ENCODE assay signal across 9 cellular contexts in the genomic region with DNA sequence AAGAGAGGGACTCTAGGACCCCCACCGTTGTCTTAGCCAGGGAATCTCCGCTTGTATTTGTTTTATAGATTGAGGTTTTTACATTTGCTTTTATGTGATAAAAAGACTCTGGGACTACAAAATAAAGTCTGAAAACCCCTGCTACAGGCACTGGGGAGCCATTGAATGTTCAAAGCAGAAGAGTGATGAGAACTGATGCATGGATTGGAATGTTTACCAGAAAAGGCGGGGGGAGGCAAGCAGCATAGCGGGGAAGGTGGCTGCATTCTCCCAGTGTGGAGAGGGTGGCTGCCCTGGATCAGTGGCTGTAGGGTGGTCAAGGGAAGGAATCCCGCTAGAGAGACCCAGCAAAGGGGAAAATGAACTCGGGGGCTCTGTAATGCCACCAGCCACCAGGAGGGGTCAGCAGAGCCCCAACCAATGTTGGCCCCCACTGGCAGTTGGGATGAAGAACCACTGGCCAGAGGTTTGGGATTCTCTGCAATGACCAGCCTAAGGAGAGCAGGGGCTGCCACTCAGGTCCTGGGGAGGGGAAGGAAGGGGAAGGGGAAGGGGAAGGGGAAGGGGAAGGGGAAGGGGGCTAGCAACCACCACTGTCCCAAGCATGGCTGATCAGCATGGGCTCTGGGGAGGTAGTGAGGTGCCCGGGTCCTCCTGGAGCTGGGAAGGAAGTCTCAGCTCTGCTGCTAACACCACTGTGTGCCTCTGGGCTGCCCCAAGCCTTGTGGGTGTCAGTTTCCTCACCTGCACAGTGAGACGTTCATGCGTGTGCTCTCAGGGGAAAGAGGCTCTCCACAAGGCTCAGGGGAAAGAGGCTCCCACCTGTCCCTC. TPM values are rescaled to one million over a fixed set of nuclear protein-coding genes. Genes with fewer than 3 reads are reported as not detected.
A peak's percentile ranks its signal among the peaks of the same experiment; 100 is the strongest.
DNase-seq lines count a peak whose midpoint lies in the region; ATAC-seq and TF ChIP-seq lines count a peak whose summit lies in the region.
"Had no signal": no experiment of that assay in that cellular context is flagged by ENCODE, and none has a peak within 500 bp of the region (broad histone marks: within the 10 kb centered on the region; RNA-seq: fewer than 3 reads in every experiment).

No MANE protein-coding gene starts in this region.

- POLR2A ChIA-PET in WTC11 (lab: Charles Lee) = no interaction called here

- H3K27ac ChIP-seq in caudate nucleus (ENCODE audit: low read depth, low read length) (no peak overlapping the region), liver (ENCODE audit: low read depth in 1 of 2, low read length in 2 of 2) (no peak overlapping the region)

- no peak overlapping the region for H3K4me3 Mint-ChIP-seq in WTC11
- H3K4me3 Mint-ChIP-seq: activated naive CD8-positive, alpha-beta T cell had no signal

- H3K9me3 ChIP-seq in liver (ENCODE audit: control insufficient read depth in 4 of 4, low read length in 3 of 4) = no peaks in the 10 kb centered on the region

- no peaks in the 10 kb centered on the region for H3K4me1 ChIP-seq in liver (ENCODE audit: control insufficient read depth in 4 of 4, insufficient read depth in 4 of 4, low read length in 3 of 4)

- no peaks in the 10 kb centered on the region for H3K36me3 ChIP-seq in liver (ENCODE audit: control insufficient read depth in 4 of 4, insufficient read depth in 3 of 4, low read depth in 1 of 4, low read length in 3 of 4)

- TF ChIP-seq CTCF in LNCaP clone FGC (IDR thresholded peaks at IDR 0.05; ENCODE audit: control insufficient read depth, extremely low read depth, insufficient read depth) = peak; percentile 85
- peak; percentile 91 for TF ChIP-seq CTCF in WTC11 (IDR thresholded peaks at IDR 0.05)
- TF ChIP-seq CTCF in liver (IDR thresholded peaks at IDR 0.05; ENCODE audit: low read depth, low read length, missing input control) = peak; percentile 99

- DNase-seq in EH (ENCODE audit: low read depth) = peak; percentile 61
- DNase-seq in LNCaP clone FGC (ENCODE audit: low read depth) = no peak
- DNase-seq in WTC11 (ENCODE audit: low spot score) = peak; percentile 89
- peak in 44 of 61 donors; percentile 7 to 65 (median 33) for DNase-seq in caudate nucleus (lab: John Stamatoyannopoulos, UW)
- DNase-seq in stimulated activated CD8-positive, alpha-beta memory T cell treated with anti-CD3 and anti-CD28 coated beads, Interleukin-12 subunit alpha, Interleukin-12 subunit beta, amount 100 ng/mL, for 4 hours (ENCODE audit: low read depth) = peak; percentile 21

- H3K27me3 Mint-ChIP-seq in WTC11 (ENCODE audit: low read depth) = no peaks in the 10 kb centered on the region

- H3K27ac Mint-ChIP-seq in WTC11 = no peak overlapping the region
- H3K27ac Mint-ChIP-seq: activated naive CD8-positive, alpha-beta T cell had no signal

- H3K27me3 ChIP-seq in liver (ENCODE audit: control insufficient read depth in 4 of 4, insufficient read depth in 4 of 4, low read length in 3 of 4) = no peaks in the 10 kb centered on the region

- peaks cover 3% of the 10 kb centered on the region for H3K4me1 Mint-ChIP-seq in WTC11

- H3K4me3 ChIP-seq in LNCaP clone FGC (ENCODE audit: low read depth, low read length) = no peak overlapping the region
- H3K4me3 ChIP-seq in liver (ENCODE audit: low read depth in 1 of 3, low read length in 3 of 3) = no peak overlapping the region

- CTCF ChIA-PET in WTC11 (lab: Charles Lee) = interaction anchor here (0.5 to 6.7 kb wide), 28 partner anchors 9 to 126 kb away, joined by 3 to 90 read pairs (median 4); a partner anchor contains a TSS

- TF ChIP-seq RAD21 in liver (IDR thresholded peaks at IDR 0.05) = peak; percentile 92 to 93

- WGBS in liver = 39% methylated on average over 9 of the region's 9 CpGs

- no peaks in the 10 kb centered on the region for H3K9me3 Mint-ChIP-seq in WTC11

- no peak overlapping the region for H3K9ac ChIP-seq in liver (ENCODE audit: low read depth in 1 of 2, low read length in 2 of 2)

- ATAC-seq in WTC11 = peak; percentile 83
- no peak for ATAC-seq in HG03565 (IDR thresholded peaks at IDR 0.05; ENCODE audit: unreplicated experiment)
- no peak for ATAC-seq in HG03442 (IDR thresholded peaks at IDR 0.05; ENCODE audit: unreplicated experiment)

- H3K36me3 Mint-ChIP-seq in WTC11 = no peaks in the 10 kb centered on the region
- H3K36me3 Mint-ChIP-seq: activated naive CD8-positive, alpha-beta T cell had no signal

TF ChIP-seq in WTC11, 78 proteins besides CTCF, POLR2A, EP300 and RAD21:
- peak; percentile 81 for TF ChIP-seq ZNF121 (CRISPR knock-in tag; IDR thresholded peaks at IDR 0.05)
- TF ChIP-seq, protein P1, sequence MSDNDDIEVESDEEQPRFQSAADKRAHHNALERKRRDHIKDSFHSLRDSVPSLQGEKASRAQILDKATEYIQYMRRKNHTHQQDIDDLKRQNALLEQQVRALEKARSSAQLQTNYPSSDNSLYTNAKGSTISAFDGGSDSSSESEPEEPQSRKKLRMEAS (CRISPR knock-in tag; IDR thresholded peaks at IDR 0.05) = no peak

TF ChIP-seq in liver, 16 proteins besides CTCF, POLR2A, EP300 and RAD21:
- TF ChIP-seq, protein P2, sequence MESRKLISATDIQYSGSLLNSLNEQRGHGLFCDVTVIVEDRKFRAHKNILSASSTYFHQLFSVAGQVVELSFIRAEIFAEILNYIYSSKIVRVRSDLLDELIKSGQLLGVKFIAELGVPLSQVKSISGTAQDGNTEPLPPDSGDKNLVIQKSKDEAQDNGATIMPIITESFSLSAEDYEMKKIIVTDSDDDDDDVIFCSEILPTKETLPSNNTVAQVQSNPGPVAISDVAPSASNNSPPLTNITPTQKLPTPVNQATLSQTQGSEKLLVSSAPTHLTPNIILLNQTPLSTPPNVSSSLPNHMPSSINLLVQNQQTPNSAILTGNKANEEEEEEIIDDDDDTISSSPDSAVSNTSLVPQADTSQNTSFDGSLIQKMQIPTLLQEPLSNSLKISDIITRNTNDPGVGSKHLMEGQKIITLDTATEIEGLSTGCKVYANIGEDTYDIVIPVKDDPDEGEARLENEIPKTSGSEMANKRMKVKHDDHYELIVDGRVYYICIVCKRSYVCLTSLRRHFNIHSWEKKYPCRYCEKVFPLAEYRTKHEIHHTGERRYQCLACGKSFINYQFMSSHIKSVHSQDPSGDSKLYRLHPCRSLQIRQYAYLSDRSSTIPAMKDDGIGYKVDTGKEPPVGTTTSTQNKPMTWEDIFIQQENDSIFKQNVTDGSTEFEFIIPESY (IDR thresholded peaks at IDR 0.05) = no peak
- TF ChIP-seq FOXA1 (IDR thresholded peaks at IDR 0.05) (no peak), JUND (IDR thresholded peaks at IDR 0.05) (no peak), GABPA (IDR thresholded peaks at IDR 0.05 in 1 of 2, conservative IDR thresholded peaks at IDR 0.05 in 1 of 2) (no peak)

RNA-seq across cellular contexts. Expression of a gene that starts 19.2 kb away (rescaled TPM):
- total RNA-seq in WTC11 (2021) = 33.7 to 37.0 TPM (median 35.5 TPM) in 3 replicates
- 10 to 100 TPM; 30.4 to 34.1 TPM for total RNA-seq in liver
- 10 to 100 TPM; 27.7 to 46.8 TPM for polyA plus RNA-seq in liver

RNA-seq across cellular contexts. Expression of a gene that starts 40.0 kb away (rescaled TPM):
- 8.8 to 11.0 TPM (median 9.6 TPM) in 3 replicates for total RNA-seq in WTC11 (2021)
- total RNA-seq in liver = 1 to 10 TPM; 3.0 to 3.8 TPM
- polyA plus RNA-seq in liver = 1 to 10 TPM in 1 of 2 donors, under 1 TPM in 1; 0.43 to 1.7 TPM

RNA-seq across cellular contexts. Expression of a gene that starts 46.3 kb away (rescaled TPM):
- total RNA-seq in WTC11 (2021) (0.13 to 0.23 TPM (median 0.14 TPM) in 3 replicates), liver (not detected)
- under 1 TPM in 1 of 2 donors, not detected in 1; 0.06 TPM for polyA plus RNA-seq in liver
